Comparison of ENCODE assay signal across 15 cellular contexts in the genomic region with DNA sequence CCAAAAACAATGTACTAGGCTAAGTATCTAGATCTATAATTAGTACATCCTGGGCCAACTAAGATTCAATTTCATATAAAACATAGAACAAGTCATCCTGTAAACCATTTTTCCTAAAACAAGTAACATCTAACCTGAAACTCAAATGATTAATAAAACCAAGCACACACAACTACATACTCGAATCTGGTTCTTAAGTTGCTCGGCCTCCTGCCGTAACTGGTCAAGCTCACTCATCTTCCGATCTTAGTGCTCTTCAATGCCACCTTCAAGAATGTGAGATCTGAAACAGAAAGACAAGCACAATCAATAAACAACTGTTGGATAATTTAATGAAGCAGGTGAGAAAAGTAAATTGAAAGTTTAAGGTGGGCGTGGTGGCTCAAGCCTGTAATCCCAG. TPM values are rescaled to one million over a fixed set of nuclear protein-coding genes. Genes with fewer than 3 reads are reported as not detected.
DNase-seq lines count a peak whose midpoint lies in the region; ATAC-seq, FAIRE-seq and TF ChIP-seq lines count a peak whose summit lies in the region.
"Had no signal": no experiment of that assay in that cellular context is flagged by ENCODE, and none has a peak within 500 bp of the region (broad histone marks: within the 10 kb centered on the region; RNA-seq: fewer than 3 reads in every experiment).

No MANE protein-coding gene starts in this region.

- intact Hi-C loops in CD4-positive, alpha-beta memory T cell (cut with micrococcal nuclease), result loop anchor here (10.0 kb wide), 1 partner anchor 60 kb away; no protein-coding TSS in a partner anchor
- intact Hi-C loops in lower lobe of right lung (cut with DNase I), result no loop called here

- POLR2A ChIA-PET in CD4-positive, alpha-beta memory T cell (lab: Charles Lee; ENCODE audit: partially characterized antibody), result no interaction called here

- H3K4me3 ChIP-seq in CD4-positive, alpha-beta memory T cell (ENCODE audit: low read length in 2 of 2), result no peak overlapping the region
- H3K4me3 ChIP-seq in lower lobe of right lung, result no peak overlapping the region

- FAIRE-seq in GM19239 (lab: Jason Lieb, UNC), result peak; percentile 14

- peaks cover 18% of the 10 kb centered on the region for H3K4me1 ChIP-seq in CD4-positive, alpha-beta memory T cell (ENCODE audit: insufficient read depth, low read length)
- peaks cover 15% of the 10 kb centered on the region for H3K4me1 ChIP-seq in lower lobe of right lung
- H3K4me1 ChIP-seq: parathyroid adenoma had no signal

- peak overlapping the region; percentile 5 to 84 (median 67) for H3K27ac Mint-ChIP-seq in CD4-positive, alpha-beta memory T cell
- peak overlapping the region; percentile 66 for H3K27ac Mint-ChIP-seq in activated T-helper 17 cell treated with anti-CD3 and anti-CD28 coated beads, Interleukin-2, amount 50 U/mL, for 72 hours
- H3K27ac Mint-ChIP-seq in mesothelial cell of epicardium, result peak overlapping the region; percentile 3

- no peak for TF ChIP-seq CTCF in mesothelial cell of epicardium (IDR thresholded peaks at IDR 0.05; ENCODE audit: unreplicated experiment)
- TF ChIP-seq CTCF in lower lobe of right lung (IDR thresholded peaks at IDR 0.05), result no peak

- H3K27me3 Mint-ChIP-seq in CD4-positive, alpha-beta memory T cell, result no peaks in the 10 kb centered on the region
- no peaks in the 10 kb centered on the region for H3K27me3 Mint-ChIP-seq in activated T-helper 17 cell treated with anti-CD3 and anti-CD28 coated beads, Interleukin-2, amount 50 U/mL, for 72 hours
- no peaks in the 10 kb centered on the region for H3K27me3 Mint-ChIP-seq in mesothelial cell of epicardium (ENCODE audit: low read depth)

- H3K36me3 Mint-ChIP-seq in CD4-positive, alpha-beta memory T cell, result peaks cover 16 to 43% of the 10 kb centered on the region in 2 donors
- peaks cover 74% of the 10 kb centered on the region for H3K36me3 Mint-ChIP-seq in activated T-helper 17 cell treated with anti-CD3 and anti-CD28 coated beads, Interleukin-2, amount 50 U/mL, for 72 hours (ENCODE audit: low read depth)
- H3K36me3 Mint-ChIP-seq in mesothelial cell of epicardium, result peaks cover 19% of the 10 kb centered on the region

- H3K36me3 ChIP-seq in CD4-positive, alpha-beta memory T cell (ENCODE audit: insufficient read depth, low read length), result peaks cover 17% of the 10 kb centered on the region
- peaks cover 59% of the 10 kb centered on the region for H3K36me3 ChIP-seq in lower lobe of right lung

- CTCF ChIA-PET in CD4-positive, alpha-beta memory T cell (lab: Charles Lee; ENCODE audit: partially characterized antibody), result no interaction called here

- H3K4me1 Mint-ChIP-seq in CD4-positive, alpha-beta memory T cell, result peaks cover 19 to 48% (median 38%) of the 10 kb centered on the region in 4 donors
- peaks cover 23% of the 10 kb centered on the region for H3K4me1 Mint-ChIP-seq in activated T-helper 17 cell treated with anti-CD3 and anti-CD28 coated beads, Interleukin-2, amount 50 U/mL, for 72 hours
- peaks cover 7% of the 10 kb centered on the region for H3K4me1 Mint-ChIP-seq in mesothelial cell of epicardium

- H3K27me3 ChIP-seq in CD4-positive, alpha-beta memory T cell (ENCODE audit: insufficient read depth, low read length), result no peaks in the 10 kb centered on the region
- no peaks in the 10 kb centered on the region for H3K27me3 ChIP-seq in lower lobe of right lung (ENCODE audit: low read depth)

- no peaks in the 10 kb centered on the region for H3K9me3 Mint-ChIP-seq in CD4-positive, alpha-beta memory T cell
- no peaks in the 10 kb centered on the region for H3K9me3 Mint-ChIP-seq in activated T-helper 17 cell treated with anti-CD3 and anti-CD28 coated beads, Interleukin-2, amount 50 U/mL, for 72 hours
- H3K9me3 Mint-ChIP-seq in mesothelial cell of epicardium, result no peaks in the 10 kb centered on the region

- peak; percentile 77 for ATAC-seq in activated T-helper 17 cell treated with anti-CD3 and anti-CD28 coated beads, Interleukin-2, amount 50 U/mL, for 72 hours (replicated peaks)
- ATAC-seq in lower lobe of right lung, result no peak
- ATAC-seq: left ventricle myocardium superior had no signal

- H3K4me3 Mint-ChIP-seq in CD4-positive, alpha-beta memory T cell, result peak overlapping the region in 1 of 8 donors; percentile 32
- H3K4me3 Mint-ChIP-seq in activated T-helper 17 cell treated with anti-CD3 and anti-CD28 coated beads, Interleukin-2, amount 50 U/mL, for 72 hours, result peak overlapping the region; percentile 38
- no peak overlapping the region for H3K4me3 Mint-ChIP-seq in mesothelial cell of epicardium

- no peaks in the 10 kb centered on the region for H3K9me3 ChIP-seq in CD4-positive, alpha-beta memory T cell (ENCODE audit: control insufficient read depth in 1 of 2, low read length in 2 of 2)
- H3K9me3 ChIP-seq in lower lobe of right lung, result no peaks in the 10 kb centered on the region

- no peak for DNase-seq in CD4-positive, alpha-beta memory T cell
- DNase-seq in GM19239 (ENCODE audit: insufficient read length, low spot score) (no peak), mesothelial cell of epicardium (ENCODE audit: low spot score in 2 of 2, unreplicated experiment in 2 of 2) (no peak), NCI-H82 treated with DMSO at 0.1 percent for 48 hours (lab: John Stamatoyannopoulos, UW; ENCODE audit: unreplicated experiment) (no peak), hepatic stellate cell (ENCODE audit: low spot score) (no peak), lower lobe of right lung (no peak)
- DNase-seq: activated CD8-positive, alpha-beta memory T cell treated with anti-CD3 and anti-CD28 coated beads, Interleukin-2, amount 50 U/mL, for 4 hours; AML-193; GDM1; KG1; left ventricle myocardium superior; NCI-H2029; NCI-H446 had no signal

- no peak overlapping the region for H3K27ac ChIP-seq in CD4-positive, alpha-beta memory T cell (ENCODE audit: low read depth, low read length)
- H3K27ac ChIP-seq in lower lobe of right lung, result no peak overlapping the region
- H3K27ac ChIP-seq: parathyroid adenoma had no signal

RNA-seq across cellular contexts. Expression of a gene that starts 46.9 kb away (rescaled TPM):
- 10 to 100 TPM; 48.9 to 56.0 TPM for total RNA-seq in CD4-positive, alpha-beta memory T cell
- polyA plus RNA-seq in CD4-positive, alpha-beta memory T cell, result 10 to 100 TPM; 21.0 to 28.1 TPM
- total RNA-seq in activated T-helper 17 cell treated with anti-CD3 and anti-CD28 coated beads, Interleukin-2, amount 50 U/mL, for 72 hours, result 10 to 100 TPM; 39.0 to 90.2 TPM
- 77.7 to 79.9 TPM (median 78.2 TPM) in 3 replicates for total RNA-seq in mesothelial cell of epicardium
- total RNA-seq in lower lobe of right lung, result 133 TPM

Comparison
In these comparisons a context has a peak if more than half of its experiments do, and no peak if none do; other contexts are left out.
1. H3K27ac Mint-ChIP-seq: peak in every context shown above with its lines; median percentile 67 in CD4-positive, alpha-beta memory T cell; 66 in activated T-helper 17 cell treated with anti-CD3 and anti-CD28 coated beads, Interleukin-2, amount 50 U/mL, for 72 hours; 3 in mesothelial cell of epicardium.